Comparison of ENCODE assay signal across 11 cellular contexts in genomic region chr5:40033411-40033810, GRCh38.
DNase-seq lines count a peak whose midpoint lies in the region; ATAC-seq and TF ChIP-seq lines count a peak whose summit lies in the region.
"Had no signal": no experiment of that assay in that cellular context is flagged by ENCODE, and none has a peak within 500 bp of the region (broad histone marks: within the 10 kb centered on the region; RNA-seq: fewer than 3 reads in every experiment).

No MANE protein-coding gene starts in this region.

- TF ChIP-seq CTCF in WTC11 (IDR thresholded peaks at IDR 0.05): no peak

- peak; percentile 0 for DNase-seq in activated naive CD8-positive, alpha-beta T cell treated with anti-CD3 and anti-CD28 coated beads for 36 hours
- DNase-seq in NCI-H1417 treated with DMSO at 0.1 percent for 48 hours (lab: John Stamatoyannopoulos, UW) (no peak), A172 (ENCODE audit: low spot score) (no peak), WTC11 (ENCODE audit: low spot score) (no peak)
- DNase-seq: foreskin keratinocyte had no signal

- H3K36me3 Mint-ChIP-seq in activated naive CD8-positive, alpha-beta T cell treated with anti-CD3 and anti-CD28 coated beads for 36 hours: no peaks in the 10 kb centered on the region
- H3K36me3 Mint-ChIP-seq in WTC11: no peaks in the 10 kb centered on the region

- H3K27me3 Mint-ChIP-seq in activated naive CD8-positive, alpha-beta T cell treated with anti-CD3 and anti-CD28 coated beads for 36 hours: peaks cover 5% of the 10 kb centered on the region
- H3K27me3 Mint-ChIP-seq in WTC11 (ENCODE audit: low read depth): no peaks in the 10 kb centered on the region

- H3K4me3 Mint-ChIP-seq in activated naive CD8-positive, alpha-beta T cell treated with anti-CD3 and anti-CD28 coated beads for 36 hours: no peak overlapping the region
- H3K4me3 Mint-ChIP-seq in WTC11: no peak overlapping the region

- no peaks in the 10 kb centered on the region for H3K9me3 Mint-ChIP-seq in activated naive CD8-positive, alpha-beta T cell treated with anti-CD3 and anti-CD28 coated beads for 36 hours
- H3K9me3 Mint-ChIP-seq in WTC11: no peaks in the 10 kb centered on the region

- H3K4me1 Mint-ChIP-seq in activated naive CD8-positive, alpha-beta T cell treated with anti-CD3 and anti-CD28 coated beads for 36 hours: no peaks in the 10 kb centered on the region
- H3K4me1 Mint-ChIP-seq in WTC11: peaks cover 4% of the 10 kb centered on the region; the same call in 1 of the 2 replicates

- ATAC-seq in GM18502 (IDR thresholded peaks at IDR 0.05; ENCODE audit: poor library complexity, unreplicated experiment): peak; percentile 65
- peak; percentile 93 for ATAC-seq in GM21529 (IDR thresholded peaks at IDR 0.05; ENCODE audit: unreplicated experiment)
- ATAC-seq in HG03521 (IDR thresholded peaks at IDR 0.05; ENCODE audit: unreplicated experiment): peak; percentile 74
- no peak for ATAC-seq in WTC11
- no peak for ATAC-seq in GM18867 (IDR thresholded peaks at IDR 0.05; ENCODE audit: unreplicated experiment)
- ATAC-seq: foreskin keratinocyte, HepG2, Right ventricle myocardium inferior had no signal

- POLR2A ChIA-PET in WTC11 (lab: Charles Lee): no interaction called here

- CTCF ChIA-PET in WTC11 (lab: Charles Lee): no interaction called here

- H3K27ac Mint-ChIP-seq in activated naive CD8-positive, alpha-beta T cell treated with anti-CD3 and anti-CD28 coated beads for 36 hours: no peak overlapping the region
- H3K27ac Mint-ChIP-seq in WTC11: no peak overlapping the region

TF ChIP-seq in WTC11, 78 proteins besides CTCF, POLR2A, EP300 and RAD21:
- no peak for TF ChIP-seq SMAD3 (CRISPR knock-in tag; IDR thresholded peaks at IDR 0.05; ENCODE audit: borderline replicate concordance)
- TF ChIP-seq RORB (CRISPR knock-in tag; IDR thresholded peaks at IDR 0.05): no peak
- no peak for TF ChIP-seq MAX (CRISPR knock-in tag; IDR thresholded peaks at IDR 0.05)
- no peak for TF ChIP-seq KAT7 (CRISPR knock-in tag; IDR thresholded peaks at IDR 0.05; ENCODE audit: borderline replicate concordance)
- TF ChIP-seq ZNF121 (CRISPR knock-in tag; IDR thresholded peaks at IDR 0.05): no peak
- no peak for TF ChIP-seq ATF6 (CRISPR knock-in tag; IDR thresholded peaks at IDR 0.05)
- no peak for TF ChIP-seq ZNF263 (CRISPR knock-in tag; IDR thresholded peaks at IDR 0.05; ENCODE audit: low read depth)
- TF ChIP-seq SP1 (CRISPR knock-in tag; conservative IDR thresholded peaks at IDR 0.05): no peak
- TF ChIP-seq OVOL2 (CRISPR knock-in tag; IDR thresholded peaks at IDR 0.05; ENCODE audit: borderline replicate concordance): no peak
- TF ChIP-seq ZNF416 (CRISPR knock-in tag; IDR thresholded peaks at IDR 0.05): no peak
- no peak for TF ChIP-seq IRF1 (CRISPR knock-in tag; IDR thresholded peaks at IDR 0.05)
- TF ChIP-seq CDX4 (CRISPR knock-in tag; IDR thresholded peaks at IDR 0.05; ENCODE audit: borderline replicate concordance): no peak
- TF ChIP-seq FOXK1 (CRISPR knock-in tag; IDR thresholded peaks at IDR 0.05): no peak
- TF ChIP-seq ZNF512 (CRISPR knock-in tag; IDR thresholded peaks at IDR 0.05; ENCODE audit: borderline replicate concordance): no peak
- no peak for TF ChIP-seq NFYB (CRISPR knock-in tag; conservative IDR thresholded peaks at IDR 0.05; ENCODE audit: low read depth)
- no peak for TF ChIP-seq TP53 (CRISPR knock-in tag; IDR thresholded peaks at IDR 0.05)
- no peak for TF ChIP-seq ZNF232 (CRISPR knock-in tag; IDR thresholded peaks at IDR 0.05)
- no peak for TF ChIP-seq ZNF317 (CRISPR knock-in tag; IDR thresholded peaks at IDR 0.05; ENCODE audit: borderline replicate concordance, low read depth)

Comparison
In these comparisons a context has a peak if more than half of its experiments do, and no peak if none do; other contexts are left out.
1. ATAC-seq: peak in GM18502 (single experiment), GM21529 (single experiment) and HG03521 (single experiment); none in WTC11 (single experiment) and GM18867 (single experiment).